In genomic region chr1:170986901-170987300, GRCh38 we compare ENCODE assay signal across 10 cellular contexts. TPM values are rescaled to one million over a fixed set of nuclear protein-coding genes. Genes with fewer than 3 reads are reported as not detected.
"Had no signal": no experiment of that assay in that cellular context is flagged by ENCODE, and none has a peak within 500 bp of the region (broad histone marks: within the 10 kb centered on the region; RNA-seq: fewer than 3 reads in every experiment).

No MANE protein-coding gene starts in this region.

- H3K9ac ChIP-seq: KMS-11 had no signal

- DNase-seq: IMR-90, KBM-7, KG1 had no signal

- H3K4me3 ChIP-seq: K562 had no signal

- H3K4me2 ChIP-seq: KMS-11 had no signal

- ATAC-seq: HepG2, K562 had no signal

- H3K27ac ChIP-seq: HL-60, KMS-11 had no signal

RNA-seq across cellular contexts. Expression of gene MROH9, which starts 51.6 kb away (rescaled TPM):
- total RNA-seq: HepG2, HT-29, HT1080, IMR-90, K562 had no signal
- polyA plus RNA-seq: HepG2, IgD-negative memory B cell, IMR-90, K562 had no signal
